37 cellular contexts compared by ENCODE assay signal in genomic region chr2:187996630-187997029, GRCh38.
"Had no signal": no experiment of that assay in that cellular context is flagged by ENCODE, and none has a peak within 500 bp of the region (broad histone marks: within the 10 kb centered on the region; RNA-seq: fewer than 3 reads in every experiment).

No MANE protein-coding gene starts in this region.

- H3K4me3 ChIP-seq: adrenal gland, body of pancreas, breast epithelium, cardiac muscle cell had no signal

- ATAC-seq: activated CD4-positive, alpha-beta T cell treated with anti-CD3 and anti-CD28 coated beads for 36 hours; activated CD4-positive, CD25-positive, alpha-beta regulatory T cell treated with anti-CD3 and anti-CD28 coated beads, Interleukin-2, amount 50 U/mL, for 24 hours; activated CD8-positive, alpha-beta T cell treated with anti-CD3 and anti-CD28 coated beads, Interleukin-2, amount 10 ng/mL, durations not matched to agents 7 days and 5 days; activated naive CD4-positive, alpha-beta T cell treated with anti-CD3 and anti-CD28 coated beads, Interleukin-2, amount 50 U/mL, for 72 hours; activated T-cell treated with anti-CD3 and anti-CD28 coated beads, Interleukin-2, amount 50 U/mL, for 4 hours; activated T-cell treated with anti-CD3 and anti-CD28 coated beads, Interleukin-2, amount 50 U/mL, for 72 hours; activated T-helper 17 cell treated with anti-CD3 and anti-CD28 coated beads, Interleukin-2, amount 50 U/mL, for 72 hours; body of pancreas had no signal

- H3K27me3 ChIP-seq: adrenal gland, body of pancreas, brain microvascular endothelial cell, breast epithelium, cardiac muscle cell had no signal

- DNase-seq: activated CD4-positive, alpha-beta memory T cell treated with anti-CD3 and anti-CD28 coated beads, Interleukin-2, amount 10 ng/mL, durations not matched to agents 7 days and 5 days; activated CD4-positive, alpha-beta T cell treated with anti-CD3 and anti-CD28 coated beads for 1 hour; activated CD4-positive, alpha-beta T cell treated with anti-CD3 and anti-CD28 coated beads for 36 hours; activated CD4-positive, alpha-beta T cell treated with anti-CD3 and anti-CD28 coated beads for 48 hours; activated CD4-positive, alpha-beta T cell treated with anti-CD3 and anti-CD28 coated beads, Interleukin-2, amount 10 ng/mL, durations not matched to agents 7 days and 5 days; activated CD4-positive, alpha-beta T cell treated with anti-CD3 and anti-CD28 coated beads, Interleukin-2, amount 50 U/mL, for 48 hours; activated CD4-positive, CD25-positive, alpha-beta regulatory T cell; activated CD8-positive, alpha-beta memory T cell treated with anti-CD3 and anti-CD28 coated beads, Interleukin-2, amount 50 U/mL, for 4 hours; activated CD8-positive, alpha-beta T cell treated with anti-CD3 and anti-CD28 coated beads, Interleukin-2, amount 10 ng/mL, durations not matched to agents 7 days and 5 days; activated effector memory CD4-positive, alpha-beta T cell treated with anti-CD3 and anti-CD28 coated beads, Interleukin-2, amount 50 U/mL, for 16 hours; activated gamma-delta T cell treated with Interleukin-2 at 50 U/mL for 16 hours; activated naive CD4-positive, alpha-beta T cell; activated naive CD4-positive, alpha-beta T cell treated with anti-CD3 and anti-CD28 coated beads for 36 hours; activated naive CD4-positive, alpha-beta T cell treated with anti-CD3 and anti-CD28 coated beads, Interleukin-2, amount 50 U/mL, for 16 hours; activated naive CD8-positive, alpha-beta T cell treated with anti-CD3 and anti-CD28 coated beads for 36 hours; activated T-cell treated with anti-CD3 and anti-CD28 coated beads for 4 hours; activated T-cell treated with anti-CD3 and anti-CD28 coated beads, Interleukin-2, amount 50 U/mL, for 1 hour; activated T-cell treated with anti-CD3 and anti-CD28 coated beads, Interleukin-2, amount 50 U/mL, for 4 hours; activated T-cell treated with anti-CD3 and anti-CD28 coated beads, Interleukin-2, amount 50 U/mL, for 72 hours; adrenal gland; amniotic stem cell; aorta; body of pancreas; brain microvascular endothelial cell; caudate nucleus; cerebellar nuclear complex; T-helper 1 cell; T-helper 2 cell; T-helper 9 cell had no signal

- H3K9me3 ChIP-seq: adrenal gland, body of pancreas, breast epithelium had no signal

- H3K27ac ChIP-seq: adrenal gland, body of pancreas, brain microvascular endothelial cell, breast epithelium, cardiac muscle cell, VCaP had no signal

- H3K4me1 ChIP-seq: adrenal gland, body of pancreas, breast epithelium had no signal

- FAIRE-seq: astrocyte, TTC549 had no signal

- H3K36me3 ChIP-seq: adrenal gland, brain microvascular endothelial cell, breast epithelium, cardiac muscle cell had no signal
